In the genomic region with DNA sequence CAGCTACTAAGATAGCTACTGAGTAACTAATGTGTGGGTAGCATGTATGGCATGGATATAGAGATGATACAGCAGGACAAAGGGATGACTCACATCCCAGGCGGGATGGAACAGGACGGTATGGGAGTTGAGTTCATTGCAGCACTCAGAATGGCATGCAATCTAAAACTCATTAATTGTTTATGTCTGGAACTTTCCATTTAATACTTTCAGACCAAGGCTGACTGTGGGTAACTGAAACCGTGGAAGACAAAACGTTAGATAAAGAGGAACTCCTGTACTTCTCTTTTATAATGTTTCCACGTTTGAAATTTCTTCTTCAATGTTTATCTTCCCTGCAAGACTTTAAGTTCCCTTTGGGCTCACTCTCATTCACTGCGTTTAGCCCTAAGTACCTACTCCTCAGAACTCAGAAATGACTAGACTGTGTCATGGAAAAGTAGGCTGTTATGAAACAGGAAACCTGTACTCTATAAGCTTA, we compare ENCODE assay signal across 16 cellular contexts.
DNase-seq lines count a peak whose midpoint lies in the region; TF ChIP-seq lines count a peak whose summit lies in the region.
"Had no signal": no experiment of that assay in that cellular context is flagged by ENCODE, and none has a peak within 500 bp of the region (broad histone marks: within the 10 kb centered on the region; RNA-seq: fewer than 3 reads in every experiment).

No MANE protein-coding gene starts in this region.

- H3K36me3 ChIP-seq in tibial artery (no peaks in the 10 kb centered on the region), ovary (no peaks in the 10 kb centered on the region)
- H3K36me3 ChIP-seq: adrenal gland, esophagus squamous epithelium, HAP-1, right lobe of liver had no signal

- H3K4me1 Mint-ChIP-seq in mesothelial cell of epicardium, result peaks cover 6% of the 10 kb centered on the region

- H3K27ac ChIP-seq in tibial artery (no peak overlapping the region), ovary (no peak overlapping the region)
- H3K27ac ChIP-seq: adrenal gland, esophagus squamous epithelium, right lobe of liver, SK-N-MC had no signal

- no peaks in the 10 kb centered on the region for H3K27me3 Mint-ChIP-seq in mesothelial cell of epicardium (ENCODE audit: low read depth)

- H3K9me3 ChIP-seq in tibial artery (no peaks in the 10 kb centered on the region), ovary (no peaks in the 10 kb centered on the region)
- H3K9me3 ChIP-seq: esophagus squamous epithelium, HAP-1, right lobe of liver had no signal

- no peaks in the 10 kb centered on the region for H3K9me3 Mint-ChIP-seq in mesothelial cell of epicardium

- H3K36me3 Mint-ChIP-seq in mesothelial cell of epicardium, result no peaks in the 10 kb centered on the region

- 25 to 41% (median 30%) methylated on average over 6 of the region's 6 CpGs for WGBS in ovary, 3 donors

- H3K27ac Mint-ChIP-seq in mesothelial cell of epicardium, result peak overlapping the region; percentile 75
- H3K27ac Mint-ChIP-seq: activated CD8-positive, alpha-beta T cell treated with anti-CD3 and anti-CD28 coated beads, Interleukin-2, amount 10 ng/mL, durations not matched to agents 7 days and 5 days had no signal

- H3K4me3 ChIP-seq in choroid plexus epithelial cell (ENCODE audit: low read depth, low read length) (no peak overlapping the region), tibial artery (no peak overlapping the region), ovary (no peak overlapping the region)
- H3K4me3 ChIP-seq: adrenal gland, esophagus squamous epithelium, HAP-1, lung, right lobe of liver, SK-N-MC had no signal

- no peak overlapping the region for H3K4me3 Mint-ChIP-seq in mesothelial cell of epicardium
- H3K4me3 Mint-ChIP-seq: activated CD8-positive, alpha-beta T cell treated with anti-CD3 and anti-CD28 coated beads, Interleukin-2, amount 10 ng/mL, durations not matched to agents 7 days and 5 days had no signal

- H3K4me1 ChIP-seq in tibial artery (peaks cover 0 to 4% (median 0%) of the 10 kb centered on the region in 4 donors), ovary (ENCODE audit: insufficient read depth) (peaks cover 2% of the 10 kb centered on the region)
- H3K4me1 ChIP-seq: adrenal gland, right lobe of liver had no signal

- intact Hi-C loops in tibial artery (cut with DNase I; ENCODE audit: low total_unique reads), result no loop called here
- intact Hi-C loops in ovary (cut with DNase I), result no loop called here

- TF ChIP-seq CTCF in choroid plexus epithelial cell (conservative IDR thresholded peaks at IDR 0.05; ENCODE audit: low read depth, low read length) (no peak), mesothelial cell of epicardium (IDR thresholded peaks at IDR 0.05; ENCODE audit: unreplicated experiment) (no peak), tibial artery (IDR thresholded peaks at IDR 0.05) (no peak), ovary (IDR thresholded peaks at IDR 0.05) (no peak)

- no peak for TF ChIP-seq POLR2A in ovary (IDR thresholded peaks at IDR 0.05)

- peak; percentile 86 for DNase-seq in Daoy (ENCODE audit: low read depth)
- DNase-seq in NCI-H226, result peak; percentile 86
- peak; percentile 84 for DNase-seq in choroid plexus epithelial cell (ENCODE audit: low read depth)
- no peak for DNase-seq in mesothelial cell of epicardium (ENCODE audit: low spot score in 2 of 2, unreplicated experiment in 2 of 2)
- DNase-seq in NCI-H2196 (lab: John Stamatoyannopoulos, UW; ENCODE audit: unreplicated experiment), result no peak
- no peak for DNase-seq in tibial artery
- DNase-seq in ovary, result no peak
- DNase-seq in LoVo (ENCODE audit: low spot score), result no peak
- DNase-seq: activated CD8-positive, alpha-beta T cell treated with anti-CD3 and anti-CD28 coated beads, Interleukin-2, amount 10 ng/mL, durations not matched to agents 7 days and 5 days; adrenal gland; esophagus squamous epithelium; NCI-H2227 treated with DMSO at 0.1 percent for 48 hours; right lobe of liver had no signal

- H3K27me3 ChIP-seq in tibial artery, result no peaks in the 10 kb centered on the region
- H3K27me3 ChIP-seq in ovary, result no peaks in the 10 kb centered on the region
- H3K27me3 ChIP-seq: adrenal gland, esophagus squamous epithelium, right lobe of liver had no signal

- TF ChIP-seq EP300 in ovary (IDR thresholded peaks at IDR 0.05), result no peak

Comparison
In these comparisons a context has a peak if more than half of its experiments do, and no peak if none do; other contexts are left out.
1. DNase-seq: peak in Daoy (single experiment), NCI-H226 (single experiment) and choroid plexus epithelial cell (single experiment); none in mesothelial cell of epicardium (0 of 2), NCI-H2196 (single experiment), tibial artery (0 of 2), ovary (0 of 5) and LoVo (single experiment).